8 cellular contexts compared by ENCODE assay signal in genomic region chr6:44386364-44386928, GRCh38. TPM values are rescaled to one million over a fixed set of nuclear protein-coding genes. Genes with fewer than 3 reads are reported as not detected.
DNase-seq lines count a peak whose midpoint lies in the region; ATAC-seq and TF ChIP-seq lines count a peak whose summit lies in the region.

No MANE protein-coding gene starts in this region.

- intact Hi-C loops in OCI-LY7 (cut with micrococcal nuclease; ENCODE audit: unreplicated experiment) = loop anchor here (5.0 kb wide), 1 partner anchor 119 kb away; the partner anchor contains the start of gene NFKBIE

- peaks cover 28% of the 10 kb centered on the region for H3K79me2 ChIP-seq in OCI-LY7 (ENCODE audit: insufficient read depth, low read depth, low read length)

- H3K4me2 ChIP-seq in OCI-LY7 (ENCODE audit: low read length) (peak overlapping the region; percentile 90), neuronal stem cell (ENCODE audit: insufficient read depth, low read length, poor library complexity, severe bottlenecking) (peak overlapping the region; percentile 66)

- BruUV-seq in OCI-LY7 (replicated peaks; lab: Mats Ljungman, UMichigan) = no TSS peak

- H3K9ac ChIP-seq in neuronal stem cell (ENCODE audit: low read depth, low read length, poor library complexity) = no peak overlapping the region

- no peak overlapping the region for H3K4ac ChIP-seq in neuronal stem cell (ENCODE audit: low read length)

- DNase-seq in GM06990 (ENCODE audit: extremely low read depth, insufficient read length) (no peak), OCI-LY7 (ENCODE audit: low spot score) (no peak), neuronal stem cell (ENCODE audit: low spot score) (no peak), retina (no peak), NCI-H128 (lab: John Stamatoyannopoulos, UW; ENCODE audit: unreplicated experiment) (no peak)

- no peaks in the 10 kb centered on the region for H3K9me2 ChIP-seq in OCI-LY7 (ENCODE audit: insufficient read depth, low read length)

- no peak overlapping the region for H2BK120ac ChIP-seq in neuronal stem cell (ENCODE audit: low read depth, low read length)

- WGBS in esophagus, 2 donors = 39 to 51% methylated on average over 6 of the region's 6 CpGs
- WGBS in neuronal stem cell (ENCODE audit: extremely low coverage in 2 of 2, insufficient read length in 2 of 2, insufficient replicate concordance in 1 of 2), 2 donors = no CpG with 5 or more reads among the region's 6 CpGs

- H3K27me3 ChIP-seq in GM06990 (replicated peaks; ENCODE audit: control insufficient read depth, insufficient read depth, low read length) (no peaks in the 10 kb centered on the region; the same call in 1 of the 2 replicates), esophagus (ENCODE audit: control insufficient read depth in 1 of 2, insufficient read depth in 2 of 2, low read length in 2 of 2) (no peaks in the 10 kb centered on the region), neuronal stem cell (ENCODE audit: control insufficient read depth in 3 of 3, insufficient read depth in 3 of 3, low read depth in 1 of 3, low read length in 3 of 3) (no peaks in the 10 kb centered on the region)

- H3K27ac ChIP-seq in OCI-LY7 (ENCODE audit: low read depth, low read length, poor library complexity, severe bottlenecking) = peak overlapping the region; percentile 86
- H3K27ac ChIP-seq in esophagus (ENCODE audit: low read depth in 2 of 2, low read length in 1 of 2) = peak overlapping the region; percentile 94 to 96
- H3K27ac ChIP-seq in neuronal stem cell (replicated peaks; ENCODE audit: low read length) = no peak overlapping the region

- peaks cover 24% of the 10 kb centered on the region for H3K4me1 ChIP-seq in OCI-LY7 (ENCODE audit: insufficient read depth, low read length, poor library complexity, severe bottlenecking)
- H3K4me1 ChIP-seq in esophagus (ENCODE audit: control insufficient read depth in 2 of 2, insufficient read depth in 2 of 2, low read length in 1 of 2) = no peaks in the 10 kb centered on the region
- peaks cover 6 to 15% of the 10 kb centered on the region in 2 donors for H3K4me1 ChIP-seq in neuronal stem cell (ENCODE audit: control insufficient read depth in 2 of 2, insufficient read depth in 1 of 2, low read depth in 1 of 2, low read length in 2 of 2)

- CTCF ChIA-PET in OCI-LY7 (lab: Charles Lee; ENCODE audit: unreplicated experiment) = interaction anchor here (0.5 kb wide), 1 partner anchor 118 kb away, joined by 9 read pairs; no protein-coding TSS in a partner anchor

- no peak for TF ChIP-seq CTCF in GM06990 (IDR thresholded peaks at IDR 0.05; ENCODE audit: insufficient read depth, low read length, poor library complexity, severe bottlenecking)
- no peak for TF ChIP-seq CTCF in OCI-LY7 (conservative IDR thresholded peaks at IDR 0.05; ENCODE audit: low read length)

- no peak overlapping the region for H2BK12ac ChIP-seq in neuronal stem cell (ENCODE audit: low read length)

- no peak overlapping the region for H4K91ac ChIP-seq in neuronal stem cell (ENCODE audit: low read depth, low read length, poor library complexity)

- ATAC-seq in GM21390 (IDR thresholded peaks at IDR 0.05; ENCODE audit: unreplicated experiment) (no peak), GM21526 (IDR thresholded peaks at IDR 0.05; ENCODE audit: low FRiP score, unreplicated experiment) (no peak)

- no peak overlapping the region for H3K18ac ChIP-seq in neuronal stem cell (ENCODE audit: low read length)

- no peak overlapping the region for H2BK5ac ChIP-seq in neuronal stem cell (ENCODE audit: low read length)

- no peak overlapping the region for H3K14ac ChIP-seq in neuronal stem cell (ENCODE audit: low read length)

- no peaks in the 10 kb centered on the region for H3K36me3 ChIP-seq in GM06990 (ENCODE audit: control insufficient read depth, insufficient read depth, low read length)
- H3K36me3 ChIP-seq in OCI-LY7 (ENCODE audit: insufficient read depth, low read length) = peaks cover 15% of the 10 kb centered on the region
- H3K36me3 ChIP-seq in esophagus (ENCODE audit: control insufficient read depth in 2 of 2, insufficient read depth in 2 of 2, low read length in 1 of 2) = peaks cover 0 to under 1% of the 10 kb centered on the region in 2 donors
- peaks cover 3 to 36% of the 10 kb centered on the region in 2 donors for H3K36me3 ChIP-seq in neuronal stem cell (replicated peaks in 1 of 2; ENCODE audit: control insufficient read depth in 2 of 2, insufficient read depth in 2 of 2, low read length in 2 of 2)

- peaks cover 3% of the 10 kb centered on the region for H3K79me1 ChIP-seq in neuronal stem cell (ENCODE audit: low read depth, low read length)

- H2BK15ac ChIP-seq in neuronal stem cell (ENCODE audit: low read length) = no peak overlapping the region

- POLR2A ChIA-PET in OCI-LY7 (lab: Charles Lee) = interaction anchor here (0.6 to 1.9 kb wide), 2 partner anchors 11 to 1650 kb away, joined by 3 to 7 read pairs; no protein-coding TSS in a partner anchor

- no peak overlapping the region for H4K8ac ChIP-seq in neuronal stem cell (ENCODE audit: low read depth, low read length)

- H3K9me3 ChIP-seq in OCI-LY7 (ENCODE audit: low read length) (no peaks in the 10 kb centered on the region), esophagus (ENCODE audit: control insufficient read depth in 2 of 2, insufficient read depth in 1 of 2, low read depth in 1 of 2, low read length in 1 of 2) (no peaks in the 10 kb centered on the region), neuronal stem cell (replicated peaks in 1 of 2; ENCODE audit: control insufficient read depth in 2 of 2, insufficient read depth in 1 of 2, low read depth in 1 of 2, low read length in 2 of 2) (no peaks in the 10 kb centered on the region)

- H2AFZ ChIP-seq in OCI-LY7 (ENCODE audit: low read length) (peak overlapping the region; percentile 96), neuronal stem cell (ENCODE audit: low read length) (peak overlapping the region; percentile 93)

- H3K4me3 ChIP-seq in GM06990 (replicated peaks; ENCODE audit: low read depth, low read length) (peak overlapping the region; percentile 85), OCI-LY7 (ENCODE audit: low read depth, low read length, poor library complexity, severe bottlenecking) (peak overlapping the region; percentile 92), esophagus (ENCODE audit: low read depth in 1 of 2, low read length in 2 of 2) (peak overlapping the region in 1 of 2 donors; percentile 93), neuronal stem cell (ENCODE audit: low read length in 2 of 2) (peak overlapping the region; percentile 73 to 93)

- no peak overlapping the region for H2AK5ac ChIP-seq in neuronal stem cell (ENCODE audit: low read depth, low read length)

- no peak overlapping the region for H3K23ac ChIP-seq in neuronal stem cell (ENCODE audit: low read depth, low read length, poor library complexity)

- peaks cover 23% of the 10 kb centered on the region for H4K20me1 ChIP-seq in OCI-LY7 (ENCODE audit: insufficient read depth, low read length)

RNA-seq across cellular contexts. Expression of gene CDC5L, which starts 1.1 kb away (rescaled TPM):
- 21.5 and 22.5 TPM in 2 replicates for total RNA-seq in OCI-LY7 (2014; rRNA removed; shearing (Covaris generic))
- total RNA-seq in OCI-LY7 (2022) = 23.4 and 24.0 TPM in 2 replicates
- polyA plus RNA-seq in esophagus = 1 to 10 TPM; 4.6 to 7.8 TPM
- polyA plus RNA-seq in neuronal stem cell (2013, experiment 1 of 2) = 32.0 TPM
- 33.0 TPM for polyA plus RNA-seq in neuronal stem cell (2013, experiment 2 of 2)

RNA-seq across cellular contexts. Expression of gene SPATS1, which starts 44.0 kb away (rescaled TPM):
- total RNA-seq in OCI-LY7 (2014; rRNA removed; shearing (Covaris generic)) = not detected in 2 replicates
- total RNA-seq in OCI-LY7 (2022) = not detected in 2 replicates
- not detected for polyA plus RNA-seq in esophagus
- not detected for polyA plus RNA-seq in neuronal stem cell (2013, experiment 1 of 2)
- not detected for polyA plus RNA-seq in neuronal stem cell (2013, experiment 2 of 2)
